1 cellular context compared by ENCODE assay signal in genomic region chr7:158579662-158580646, GRCh38.
TF ChIP-seq lines count a peak whose summit lies in the region.

No MANE protein-coding gene starts in this region.

TF ChIP-seq in HepG2, 621 proteins besides CTCF, POLR2A, EP300 and RAD21 (continued from another document and continues in another):
- no peak for TF ChIP-seq ZBTB40 (IDR thresholded peaks at IDR 0.05)
- no peak; the same call in 1 of the 2 replicates for TF ChIP-seq ZBTB40 (CRISPR knock-in tag; IDR thresholded peaks at IDR 0.05)
- TF ChIP-seq TFDP1 (CRISPR knock-in tag; IDR thresholded peaks at IDR 0.05; ENCODE audit: borderline replicate concordance), result peak; percentile 82; the same call in 1 of the 2 replicates
- TF ChIP-seq ZNF782 (CRISPR knock-in tag; IDR thresholded peaks at IDR 0.05; ENCODE audit: borderline replicate concordance), result no peak
- TF ChIP-seq ESRRA (CRISPR knock-in tag; IDR thresholded peaks at IDR 0.05; ENCODE audit: low read depth), result no peak
- no peak for TF ChIP-seq YY1 (IDR thresholded peaks at IDR 0.05; ENCODE audit: insufficient read depth, insufficient replicate concordance, low read depth, low read length)
- no peak for TF ChIP-seq ZNF205 (CRISPR knock-in tag; IDR thresholded peaks at IDR 0.05)
- no peak for TF ChIP-seq ZBTB26 (CRISPR knock-in tag; IDR thresholded peaks at IDR 0.05; ENCODE audit: borderline replicate concordance)
- peak; percentile 44; the same call in 1 of the 2 replicates for TF ChIP-seq ZNF580 (CRISPR knock-in tag; IDR thresholded peaks at IDR 0.05; ENCODE audit: borderline replicate concordance, low read depth)
- no peak for TF ChIP-seq ZNF207 (IDR thresholded peaks at IDR 0.05; ENCODE audit: borderline replicate concordance)
- TF ChIP-seq ZNF792 (CRISPR knock-in tag; IDR thresholded peaks at IDR 0.05), result 0 out of 2 replicates have a peak, but pooled peaks have one; percentile 24
- TF ChIP-seq GABPA (IDR thresholded peaks at IDR 0.05; ENCODE audit: low read depth, low read length), result no peak
- TF ChIP-seq GABPA (CRISPR knock-in tag; IDR thresholded peaks at IDR 0.05; ENCODE audit: low read depth), result no peak
- no peak for TF ChIP-seq HDAC6 (IDR thresholded peaks at IDR 0.05; ENCODE audit: low read depth, low read length)
- no peak for TF ChIP-seq TERF1 (CRISPR knock-in tag; IDR thresholded peaks at IDR 0.05)
- no peak for TF ChIP-seq HNRNPUL1 (IDR thresholded peaks at IDR 0.05; ENCODE audit: low read depth, low read length)
- no peak for TF ChIP-seq MED8 (CRISPR knock-in tag; IDR thresholded peaks at IDR 0.05; ENCODE audit: insufficient replicate concordance)
- peak; percentile 66; the same call in 1 of the 2 replicates for TF ChIP-seq THAP11 (CRISPR knock-in tag; IDR thresholded peaks at IDR 0.05)
- no peak for TF ChIP-seq ZNF180 (CRISPR knock-in tag; IDR thresholded peaks at IDR 0.05; ENCODE audit: borderline replicate concordance, low read depth)
- no peak for TF ChIP-seq FOXP1 (IDR thresholded peaks at IDR 0.05)
- TF ChIP-seq FOXP1 (CRISPR knock-in tag; IDR thresholded peaks at IDR 0.05), result peak; percentile 79; the same call in 1 of the 2 replicates
- TF ChIP-seq HCFC1 (IDR thresholded peaks at IDR 0.05; ENCODE audit: low read depth, low read length), result no peak
- no peak for TF ChIP-seq ZHX1 (CRISPR knock-in tag; IDR thresholded peaks at IDR 0.05; ENCODE audit: low read depth)
- no peak for TF ChIP-seq HOXA9 (CRISPR knock-in tag; IDR thresholded peaks at IDR 0.05; ENCODE audit: borderline replicate concordance)
- no peak for TF ChIP-seq SUZ12 (IDR thresholded peaks at IDR 0.05; ENCODE audit: low read depth, low read length)
- TF ChIP-seq ZNF143 (CRISPR knock-in tag; IDR thresholded peaks at IDR 0.05), result no peak
- TF ChIP-seq ISL2 (CRISPR knock-in tag; IDR thresholded peaks at IDR 0.05), result peak; percentile 70
- TF ChIP-seq PRDM15 (CRISPR knock-in tag; IDR thresholded peaks at IDR 0.05), result peak; percentile 57; the same call in 1 of the 2 replicates
